In the genomic region with DNA sequence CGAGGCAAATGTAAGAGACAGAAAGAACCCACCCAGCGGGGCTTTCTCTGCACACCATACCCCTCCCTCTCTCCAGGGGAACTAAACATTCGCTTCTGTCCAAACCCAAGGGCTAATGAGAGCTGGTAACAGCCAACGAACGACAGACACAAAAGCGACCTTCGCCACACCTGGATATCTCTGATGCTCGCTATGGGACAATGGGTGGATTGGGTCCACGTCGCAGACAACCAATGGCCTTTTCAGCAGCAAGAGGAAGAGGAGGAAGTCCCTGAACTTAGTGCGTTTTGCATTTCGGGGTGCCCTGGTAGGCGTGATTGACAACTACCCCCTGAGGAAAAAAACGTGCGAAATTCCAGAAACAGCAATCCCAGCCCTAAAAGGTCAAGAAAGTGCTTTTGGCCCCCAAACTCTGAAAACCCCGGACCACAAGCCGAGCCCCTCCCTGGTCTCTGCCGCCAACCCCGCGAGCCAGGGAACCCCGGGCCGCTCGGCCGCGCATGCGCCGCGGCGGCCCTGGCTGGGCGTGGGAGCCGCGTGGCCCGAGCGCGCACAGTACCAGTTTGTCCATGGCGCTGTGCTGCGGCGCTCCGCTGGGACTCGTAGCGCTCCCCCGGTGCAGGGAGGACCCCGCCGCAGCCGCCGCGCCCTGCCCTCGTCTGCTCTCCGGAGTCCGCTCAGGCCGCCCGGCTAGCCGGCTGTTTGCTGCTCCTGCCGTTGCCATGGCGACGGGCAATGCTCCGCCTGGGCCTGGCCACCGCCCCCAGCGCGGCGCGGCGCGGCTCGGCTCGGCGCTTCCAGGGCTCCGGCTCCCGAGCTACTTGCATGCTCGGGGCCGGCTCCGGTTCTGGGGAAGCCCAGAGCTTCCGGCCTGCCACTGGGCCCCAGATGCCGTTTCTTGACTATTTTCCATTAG, we compare ENCODE assay signal across 1 cellular context.
TF ChIP-seq lines count a peak whose summit lies in the region.

No MANE protein-coding gene starts in this region.

TF ChIP-seq in HepG2, 621 proteins besides CTCF, POLR2A, EP300 and RAD21 (continued from another document and continues in another):
- TF ChIP-seq, protein P1, sequence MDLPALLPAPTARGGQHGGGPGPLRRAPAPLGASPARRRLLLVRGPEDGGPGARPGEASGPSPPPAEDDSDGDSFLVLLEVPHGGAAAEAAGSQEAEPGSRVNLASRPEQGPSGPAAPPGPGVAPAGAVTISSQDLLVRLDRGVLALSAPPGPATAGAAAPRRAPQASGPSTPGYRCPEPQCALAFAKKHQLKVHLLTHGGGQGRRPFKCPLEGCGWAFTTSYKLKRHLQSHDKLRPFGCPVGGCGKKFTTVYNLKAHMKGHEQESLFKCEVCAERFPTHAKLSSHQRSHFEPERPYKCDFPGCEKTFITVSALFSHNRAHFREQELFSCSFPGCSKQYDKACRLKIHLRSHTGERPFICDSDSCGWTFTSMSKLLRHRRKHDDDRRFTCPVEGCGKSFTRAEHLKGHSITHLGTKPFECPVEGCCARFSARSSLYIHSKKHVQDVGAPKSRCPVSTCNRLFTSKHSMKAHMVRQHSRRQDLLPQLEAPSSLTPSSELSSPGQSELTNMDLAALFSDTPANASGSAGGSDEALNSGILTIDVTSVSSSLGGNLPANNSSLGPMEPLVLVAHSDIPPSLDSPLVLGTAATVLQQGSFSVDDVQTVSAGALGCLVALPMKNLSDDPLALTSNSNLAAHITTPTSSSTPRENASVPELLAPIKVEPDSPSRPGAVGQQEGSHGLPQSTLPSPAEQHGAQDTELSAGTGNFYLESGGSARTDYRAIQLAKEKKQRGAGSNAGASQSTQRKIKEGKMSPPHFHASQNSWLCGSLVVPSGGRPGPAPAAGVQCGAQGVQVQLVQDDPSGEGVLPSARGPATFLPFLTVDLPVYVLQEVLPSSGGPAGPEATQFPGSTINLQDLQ (CRISPR knock-in tag; IDR thresholded peaks at IDR 0.05), result no peak
- TF ChIP-seq, protein P2, sequence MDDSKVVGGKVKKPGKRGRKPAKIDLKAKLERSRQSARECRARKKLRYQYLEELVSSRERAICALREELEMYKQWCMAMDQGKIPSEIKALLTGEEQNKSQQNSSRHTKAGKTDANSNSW (CRISPR knock-in tag; IDR thresholded peaks at IDR 0.05; ENCODE audit: borderline replicate concordance), result no peak; the same call in 1 of the 2 replicates
- TF ChIP-seq KDM6A (CRISPR knock-in tag; IDR thresholded peaks at IDR 0.05; ENCODE audit: low read depth) (no peak), SKI (IDR thresholded peaks at IDR 0.05; ENCODE audit: partially characterized antibody) (peak; percentile 94), ZMYM3 (CRISPR knock-in tag; IDR thresholded peaks at IDR 0.05) (no peak), NRL (CRISPR knock-in tag; IDR thresholded peaks at IDR 0.05; ENCODE audit: borderline replicate concordance) (no peak), POLR2AphosphoS5 (IDR thresholded peaks at IDR 0.05; ENCODE audit: low read depth, low read length) (no peak), ZNF768 (CRISPR knock-in tag; IDR thresholded peaks at IDR 0.05) (peak; percentile 77; the same call in 1 of the 2 replicates), ZNF615 (CRISPR knock-in tag; IDR thresholded peaks at IDR 0.05; ENCODE audit: borderline replicate concordance) (no peak), SAFB2 (CRISPR knock-in tag; IDR thresholded peaks at IDR 0.05; ENCODE audit: borderline replicate concordance, low read depth) (peak; percentile 86; the same call in 1 of the 2 replicates), ZNF766 (CRISPR knock-in tag; IDR thresholded peaks at IDR 0.05; ENCODE audit: borderline replicate concordance) (peak; percentile 75; the same call in 1 of the 2 replicates), ZNF878 (CRISPR knock-in tag; IDR thresholded peaks at IDR 0.05) (0 out of 2 replicates have a peak, but pooled peaks have one; percentile 22), CHD4 (IDR thresholded peaks at IDR 0.05; ENCODE audit: borderline replicate concordance, low read length) (no peak), MYC (CRISPR knock-in tag; IDR thresholded peaks at IDR 0.05; ENCODE audit: borderline replicate concordance) (peak; percentile 72), ZMAT3 (CRISPR knock-in tag; conservative IDR thresholded peaks at IDR 0.05) (no peak), SOX5 (CRISPR knock-in tag; IDR thresholded peaks at IDR 0.05; ENCODE audit: borderline replicate concordance) (no peak), FLYWCH1 (CRISPR knock-in tag; IDR thresholded peaks at IDR 0.05) (0 out of 2 replicates have a peak, but pooled peaks have one; percentile 65), CBX1 (IDR thresholded peaks at IDR 0.05; ENCODE audit: low read depth) (no peak), ZNF230 (CRISPR knock-in tag; IDR thresholded peaks at IDR 0.05) (no peak), ZNF569 (CRISPR knock-in tag; IDR thresholded peaks at IDR 0.05; ENCODE audit: borderline replicate concordance) (no peak), GLI4 (CRISPR knock-in tag; IDR thresholded peaks at IDR 0.05; ENCODE audit: borderline replicate concordance) (no peak), ZNF703 (CRISPR knock-in tag; IDR thresholded peaks at IDR 0.05; ENCODE audit: borderline replicate concordance) (no peak), JARID2 (CRISPR knock-in tag; IDR thresholded peaks at IDR 0.05; ENCODE audit: insufficient replicate concordance) (no peak), ATF7-NPFF (CRISPR knock-in tag; IDR thresholded peaks at IDR 0.05; ENCODE audit: low read depth) (peak; percentile 90), CBFB (CRISPR knock-in tag; IDR thresholded peaks at IDR 0.05) (no peak), ZNF30 (CRISPR knock-in tag; IDR thresholded peaks at IDR 0.05) (no peak), ZNF546 (CRISPR knock-in tag; conservative IDR thresholded peaks at IDR 0.05) (0 out of 2 replicates have a peak, but pooled peaks have one; percentile 55), IKZF1 (IDR thresholded peaks at IDR 0.05) (no peak), ADNP (CRISPR knock-in tag; IDR thresholded peaks at IDR 0.05) (no peak), CEBPG (CRISPR knock-in tag; IDR thresholded peaks at IDR 0.05) (no peak), ARNTL (CRISPR knock-in tag; IDR thresholded peaks at IDR 0.05) (no peak), HDAC1 (CRISPR knock-in tag; IDR thresholded peaks at IDR 0.05) (peak; percentile 75), DR1 (CRISPR knock-in tag; IDR thresholded peaks at IDR 0.05) (peak; percentile 41; the same call in 1 of the 2 replicates), ZNF138 (CRISPR knock-in tag; IDR thresholded peaks at IDR 0.05; ENCODE audit: low read depth) (no peak), RFX5 (IDR thresholded peaks at IDR 0.05; ENCODE audit: low read depth, low read length) (no peak), ZBTB1 (CRISPR knock-in tag; IDR thresholded peaks at IDR 0.05; ENCODE audit: borderline replicate concordance) (no peak), RNF2 (conservative IDR thresholded peaks at IDR 0.05; ENCODE audit: low read depth) (peak; percentile 93), ZNF747 (CRISPR knock-in tag; IDR thresholded peaks at IDR 0.05; ENCODE audit: borderline replicate concordance) (no peak)
- TF ChIP-seq, protein P3, sequence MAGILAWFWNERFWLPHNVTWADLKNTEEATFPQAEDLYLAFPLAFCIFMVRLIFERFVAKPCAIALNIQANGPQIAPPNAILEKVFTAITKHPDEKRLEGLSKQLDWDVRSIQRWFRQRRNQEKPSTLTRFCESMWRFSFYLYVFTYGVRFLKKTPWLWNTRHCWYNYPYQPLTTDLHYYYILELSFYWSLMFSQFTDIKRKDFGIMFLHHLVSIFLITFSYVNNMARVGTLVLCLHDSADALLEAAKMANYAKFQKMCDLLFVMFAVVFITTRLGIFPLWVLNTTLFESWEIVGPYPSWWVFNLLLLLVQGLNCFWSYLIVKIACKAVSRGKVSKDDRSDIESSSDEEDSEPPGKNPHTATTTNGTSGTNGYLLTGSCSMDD (CRISPR knock-in tag; IDR thresholded peaks at IDR 0.05), result no peak
- TF ChIP-seq, protein P4, sequence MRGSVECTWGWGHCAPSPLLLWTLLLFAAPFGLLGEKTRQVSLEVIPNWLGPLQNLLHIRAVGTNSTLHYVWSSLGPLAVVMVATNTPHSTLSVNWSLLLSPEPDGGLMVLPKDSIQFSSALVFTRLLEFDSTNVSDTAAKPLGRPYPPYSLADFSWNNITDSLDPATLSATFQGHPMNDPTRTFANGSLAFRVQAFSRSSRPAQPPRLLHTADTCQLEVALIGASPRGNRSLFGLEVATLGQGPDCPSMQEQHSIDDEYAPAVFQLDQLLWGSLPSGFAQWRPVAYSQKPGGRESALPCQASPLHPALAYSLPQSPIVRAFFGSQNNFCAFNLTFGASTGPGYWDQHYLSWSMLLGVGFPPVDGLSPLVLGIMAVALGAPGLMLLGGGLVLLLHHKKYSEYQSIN (CRISPR knock-in tag; IDR thresholded peaks at IDR 0.05; ENCODE audit: borderline replicate concordance), result no peak
- TF ChIP-seq, protein P5, sequence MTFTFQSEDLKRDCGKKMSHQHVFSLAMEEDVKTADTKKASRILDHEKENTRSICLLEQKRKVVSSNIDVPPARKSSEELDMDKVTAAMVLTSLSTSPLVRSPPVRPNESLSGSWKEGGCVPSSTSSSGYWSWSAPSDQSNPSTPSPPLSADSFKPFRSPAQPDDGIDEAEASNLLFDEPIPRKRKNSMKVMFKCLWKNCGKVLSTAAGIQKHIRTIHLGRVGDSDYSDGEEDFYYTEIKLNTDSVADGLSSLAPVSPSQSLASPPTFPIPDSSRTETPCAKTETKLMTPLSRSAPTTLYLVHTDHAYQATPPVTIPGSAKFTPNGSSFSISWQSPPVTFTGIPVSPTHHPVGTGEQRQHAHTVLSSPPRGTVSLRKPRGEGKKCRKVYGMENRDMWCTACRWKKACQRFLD (CRISPR knock-in tag; IDR thresholded peaks at IDR 0.05; ENCODE audit: borderline replicate concordance), result peak; percentile 25; the same call in 1 of the 2 replicates
- TF ChIP-seq, protein P6, sequence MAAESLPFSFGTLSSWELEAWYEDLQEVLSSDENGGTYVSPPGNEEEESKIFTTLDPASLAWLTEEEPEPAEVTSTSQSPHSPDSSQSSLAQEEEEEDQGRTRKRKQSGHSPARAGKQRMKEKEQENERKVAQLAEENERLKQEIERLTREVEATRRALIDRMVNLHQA (CRISPR knock-in tag; IDR thresholded peaks at IDR 0.05), result no peak
- TF ChIP-seq, protein P7, sequence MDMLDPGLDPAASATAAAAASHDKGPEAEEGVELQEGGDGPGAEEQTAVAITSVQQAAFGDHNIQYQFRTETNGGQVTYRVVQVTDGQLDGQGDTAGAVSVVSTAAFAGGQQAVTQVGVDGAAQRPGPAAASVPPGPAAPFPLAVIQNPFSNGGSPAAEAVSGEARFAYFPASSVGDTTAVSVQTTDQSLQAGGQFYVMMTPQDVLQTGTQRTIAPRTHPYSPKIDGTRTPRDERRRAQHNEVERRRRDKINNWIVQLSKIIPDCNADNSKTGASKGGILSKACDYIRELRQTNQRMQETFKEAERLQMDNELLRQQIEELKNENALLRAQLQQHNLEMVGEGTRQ (IDR thresholded peaks at IDR 0.05; ENCODE audit: low read depth, low read length), result no peak
- TF ChIP-seq, protein P7 (CRISPR knock-in tag; IDR thresholded peaks at IDR 0.05; ENCODE audit: borderline replicate concordance), result no peak
- TF ChIP-seq, protein P8, sequence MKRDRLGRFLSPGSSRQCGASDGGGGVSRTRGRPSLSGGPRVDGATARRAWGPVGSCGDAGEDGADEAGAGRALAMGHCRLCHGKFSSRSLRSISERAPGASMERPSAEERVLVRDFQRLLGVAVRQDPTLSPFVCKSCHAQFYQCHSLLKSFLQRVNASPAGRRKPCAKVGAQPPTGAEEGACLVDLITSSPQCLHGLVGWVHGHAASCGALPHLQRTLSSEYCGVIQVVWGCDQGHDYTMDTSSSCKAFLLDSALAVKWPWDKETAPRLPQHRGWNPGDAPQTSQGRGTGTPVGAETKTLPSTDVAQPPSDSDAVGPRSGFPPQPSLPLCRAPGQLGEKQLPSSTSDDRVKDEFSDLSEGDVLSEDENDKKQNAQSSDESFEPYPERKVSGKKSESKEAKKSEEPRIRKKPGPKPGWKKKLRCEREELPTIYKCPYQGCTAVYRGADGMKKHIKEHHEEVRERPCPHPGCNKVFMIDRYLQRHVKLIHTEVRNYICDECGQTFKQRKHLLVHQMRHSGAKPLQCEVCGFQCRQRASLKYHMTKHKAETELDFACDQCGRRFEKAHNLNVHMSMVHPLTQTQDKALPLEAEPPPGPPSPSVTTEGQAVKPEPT (CRISPR knock-in tag; IDR thresholded peaks at IDR 0.05; ENCODE audit: low read depth), result peak; percentile 35; the same call in 1 of the 2 replicates
- TF ChIP-seq, protein P9, sequence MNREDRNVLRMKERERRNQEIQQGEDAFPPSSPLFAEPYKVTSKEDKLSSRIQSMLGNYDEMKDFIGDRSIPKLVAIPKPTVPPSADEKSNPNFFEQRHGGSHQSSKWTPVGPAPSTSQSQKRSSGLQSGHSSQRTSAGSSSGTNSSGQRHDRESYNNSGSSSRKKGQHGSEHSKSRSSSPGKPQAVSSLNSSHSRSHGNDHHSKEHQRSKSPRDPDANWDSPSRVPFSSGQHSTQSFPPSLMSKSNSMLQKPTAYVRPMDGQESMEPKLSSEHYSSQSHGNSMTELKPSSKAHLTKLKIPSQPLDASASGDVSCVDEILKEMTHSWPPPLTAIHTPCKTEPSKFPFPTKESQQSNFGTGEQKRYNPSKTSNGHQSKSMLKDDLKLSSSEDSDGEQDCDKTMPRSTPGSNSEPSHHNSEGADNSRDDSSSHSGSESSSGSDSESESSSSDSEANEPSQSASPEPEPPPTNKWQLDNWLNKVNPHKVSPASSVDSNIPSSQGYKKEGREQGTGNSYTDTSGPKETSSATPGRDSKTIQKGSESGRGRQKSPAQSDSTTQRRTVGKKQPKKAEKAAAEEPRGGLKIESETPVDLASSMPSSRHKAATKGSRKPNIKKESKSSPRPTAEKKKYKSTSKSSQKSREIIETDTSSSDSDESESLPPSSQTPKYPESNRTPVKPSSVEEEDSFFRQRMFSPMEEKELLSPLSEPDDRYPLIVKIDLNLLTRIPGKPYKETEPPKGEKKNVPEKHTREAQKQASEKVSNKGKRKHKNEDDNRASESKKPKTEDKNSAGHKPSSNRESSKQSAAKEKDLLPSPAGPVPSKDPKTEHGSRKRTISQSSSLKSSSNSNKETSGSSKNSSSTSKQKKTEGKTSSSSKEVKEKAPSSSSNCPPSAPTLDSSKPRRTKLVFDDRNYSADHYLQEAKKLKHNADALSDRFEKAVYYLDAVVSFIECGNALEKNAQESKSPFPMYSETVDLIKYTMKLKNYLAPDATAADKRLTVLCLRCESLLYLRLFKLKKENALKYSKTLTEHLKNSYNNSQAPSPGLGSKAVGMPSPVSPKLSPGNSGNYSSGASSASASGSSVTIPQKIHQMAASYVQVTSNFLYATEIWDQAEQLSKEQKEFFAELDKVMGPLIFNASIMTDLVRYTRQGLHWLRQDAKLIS (CRISPR knock-in tag; IDR thresholded peaks at IDR 0.05), result no peak
